1 cellular context compared by ENCODE assay signal in the genomic region with DNA sequence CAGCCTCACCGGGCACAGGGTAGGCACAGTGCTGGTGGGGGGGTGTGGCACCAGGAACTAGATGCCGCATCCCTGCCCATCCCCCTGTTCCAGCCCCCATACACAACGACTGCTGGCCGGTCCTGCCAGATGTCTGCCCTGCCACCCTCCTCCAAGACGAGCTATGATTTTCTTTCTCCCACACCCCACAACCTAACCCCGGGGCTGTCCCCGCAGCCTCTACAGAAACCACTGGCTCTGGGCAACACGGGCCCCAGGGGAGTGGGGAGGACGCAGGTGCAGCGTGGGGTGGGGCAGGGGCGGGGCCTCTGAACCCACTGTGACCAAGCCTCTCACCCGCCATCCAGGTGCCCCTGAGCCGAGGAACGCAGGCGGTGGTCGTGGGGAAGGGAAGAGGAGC.
TF ChIP-seq lines count a peak whose summit lies in the region.

No MANE protein-coding gene starts in this region.

TF ChIP-seq in GM23338, 12 proteins besides CTCF, POLR2A, EP300 and RAD21 (continued from another document):
- TF ChIP-seq, protein P1, sequence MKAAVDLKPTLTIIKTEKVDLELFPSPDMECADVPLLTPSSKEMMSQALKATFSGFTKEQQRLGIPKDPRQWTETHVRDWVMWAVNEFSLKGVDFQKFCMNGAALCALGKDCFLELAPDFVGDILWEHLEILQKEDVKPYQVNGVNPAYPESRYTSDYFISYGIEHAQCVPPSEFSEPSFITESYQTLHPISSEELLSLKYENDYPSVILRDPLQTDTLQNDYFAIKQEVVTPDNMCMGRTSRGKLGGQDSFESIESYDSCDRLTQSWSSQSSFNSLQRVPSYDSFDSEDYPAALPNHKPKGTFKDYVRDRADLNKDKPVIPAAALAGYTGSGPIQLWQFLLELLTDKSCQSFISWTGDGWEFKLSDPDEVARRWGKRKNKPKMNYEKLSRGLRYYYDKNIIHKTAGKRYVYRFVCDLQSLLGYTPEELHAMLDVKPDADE (IDR thresholded peaks at IDR 0.05) = no peak
- no peak for TF ChIP-seq EZH2phosphoT487 (IDR thresholded peaks at IDR 0.05; ENCODE audit: unreplicated experiment)
